Comparison of ENCODE assay signal across 1 cellular context in the genomic region with DNA sequence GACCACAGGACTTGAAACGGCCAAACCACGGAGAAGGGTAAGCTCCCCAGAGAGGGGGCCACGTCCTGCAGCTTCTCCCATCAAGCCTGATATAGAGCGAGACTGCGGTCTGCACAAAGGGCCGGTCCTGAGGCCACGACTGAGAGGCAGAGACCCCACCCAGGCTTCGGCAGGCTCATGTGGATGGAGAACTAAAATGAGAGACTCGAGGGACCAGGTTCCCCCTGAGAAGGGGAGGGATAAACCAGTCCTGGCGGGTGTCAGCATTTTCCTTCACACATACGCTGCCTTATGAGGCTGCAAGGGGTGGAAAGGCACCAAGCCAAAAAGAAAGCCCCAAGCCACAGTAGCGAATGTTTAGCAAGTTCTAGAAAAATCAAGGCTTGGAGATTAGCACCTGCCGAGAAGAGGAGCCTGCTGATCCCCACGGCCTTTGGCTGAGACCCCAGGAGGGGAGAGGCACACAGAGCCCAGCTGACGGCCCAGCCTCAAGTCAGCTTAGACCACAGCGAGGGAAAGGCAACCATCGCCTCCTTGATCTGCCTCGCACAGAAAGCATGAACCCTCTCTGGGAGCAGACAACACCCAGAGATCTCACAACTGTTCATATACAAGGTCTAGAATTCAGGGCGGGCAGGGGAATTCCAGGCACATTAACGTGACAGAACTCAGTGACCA.
TF ChIP-seq lines count a peak whose summit lies in the region.

No MANE protein-coding gene starts in this region.

TF ChIP-seq in GM12878, 131 proteins besides CTCF, POLR2A, EP300 and RAD21 (continued from another document):
- TF ChIP-seq, protein P1, sequence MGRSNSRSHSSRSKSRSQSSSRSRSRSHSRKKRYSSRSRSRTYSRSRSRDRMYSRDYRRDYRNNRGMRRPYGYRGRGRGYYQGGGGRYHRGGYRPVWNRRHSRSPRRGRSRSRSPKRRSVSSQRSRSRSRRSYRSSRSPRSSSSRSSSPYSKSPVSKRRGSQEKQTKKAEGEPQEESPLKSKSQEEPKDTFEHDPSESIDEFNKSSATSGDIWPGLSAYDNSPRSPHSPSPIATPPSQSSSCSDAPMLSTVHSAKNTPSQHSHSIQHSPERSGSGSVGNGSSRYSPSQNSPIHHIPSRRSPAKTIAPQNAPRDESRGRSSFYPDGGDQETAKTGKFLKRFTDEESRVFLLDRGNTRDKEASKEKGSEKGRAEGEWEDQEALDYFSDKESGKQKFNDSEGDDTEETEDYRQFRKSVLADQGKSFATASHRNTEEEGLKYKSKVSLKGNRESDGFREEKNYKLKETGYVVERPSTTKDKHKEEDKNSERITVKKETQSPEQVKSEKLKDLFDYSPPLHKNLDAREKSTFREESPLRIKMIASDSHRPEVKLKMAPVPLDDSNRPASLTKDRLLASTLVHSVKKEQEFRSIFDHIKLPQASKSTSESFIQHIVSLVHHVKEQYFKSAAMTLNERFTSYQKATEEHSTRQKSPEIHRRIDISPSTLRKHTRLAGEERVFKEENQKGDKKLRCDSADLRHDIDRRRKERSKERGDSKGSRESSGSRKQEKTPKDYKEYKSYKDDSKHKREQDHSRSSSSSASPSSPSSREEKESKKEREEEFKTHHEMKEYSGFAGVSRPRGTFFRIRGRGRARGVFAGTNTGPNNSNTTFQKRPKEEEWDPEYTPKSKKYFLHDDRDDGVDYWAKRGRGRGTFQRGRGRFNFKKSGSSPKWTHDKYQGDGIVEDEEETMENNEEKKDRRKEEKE (IDR thresholded peaks at IDR 0.05) = peak; percentile 70
- TF ChIP-seq HDAC2 (IDR thresholded peaks at IDR 0.05) (no peak), MTA2 (IDR thresholded peaks at IDR 0.05; ENCODE audit: low read depth) (peak; percentile 42; the same call in 1 of the 2 replicates), DPF2 (IDR thresholded peaks at IDR 0.05) (peak; percentile 59; the same call in 1 of the 2 replicates), NR2F1 (conservative IDR thresholded peaks at IDR 0.05) (peak; percentile 45), BMI1 (IDR thresholded peaks at IDR 0.05; ENCODE audit: borderline replicate concordance) (no peak), RUNX3 (IDR thresholded peaks at IDR 0.05; ENCODE audit: low read length) (no peak), RB1 (IDR thresholded peaks at IDR 0.05; ENCODE audit: borderline replicate concordance) (no peak), ASH2L (IDR thresholded peaks at IDR 0.05; ENCODE audit: borderline replicate concordance, low read depth) (no peak), SMARCA5 (IDR thresholded peaks at IDR 0.05) (no peak), SUPT20H (IDR thresholded peaks at IDR 0.05; ENCODE audit: borderline replicate concordance, control insufficient read depth, low read depth, low read length) (no peak), MTA3 (IDR thresholded peaks at IDR 0.05; ENCODE audit: borderline replicate concordance, low read length) (no peak), GATAD2B (conservative IDR thresholded peaks at IDR 0.05; ENCODE audit: low read depth) (0 out of 2 replicates have a peak, but pooled peaks have one; percentile 66), IKZF2 (IDR thresholded peaks at IDR 0.05) (peak in 1 of 2 experiments; percentile 46; a peak in 2 of 4 replicates), RELA (IDR thresholded peaks at IDR 0.05; ENCODE audit: borderline replicate concordance, partially characterized antibody) (peak; percentile 83), TARDBP (IDR thresholded peaks at IDR 0.05; ENCODE audit: borderline replicate concordance) (no peak), RBBP5 (conservative IDR thresholded peaks at IDR 0.05) (no peak), SRF (IDR thresholded peaks at IDR 0.05; ENCODE audit: low read depth in 2 of 2, low read length in 2 of 2) (no peak), IKZF1 (conservative IDR thresholded peaks at IDR 0.05) (peak; percentile 72), JUND (IDR thresholded peaks at IDR 0.05; ENCODE audit: low read depth, low read length) (peak; percentile 34; the same call in 1 of the 2 replicates), WRNIP1 (IDR thresholded peaks at IDR 0.05; ENCODE audit: borderline replicate concordance, low read depth, low read length) (no peak), NFIC (IDR thresholded peaks at IDR 0.05; ENCODE audit: low read depth, low read length) (no peak), RCOR1 (conservative IDR thresholded peaks at IDR 0.05; ENCODE audit: low read depth, low read length) (no peak)
- TF ChIP-seq, protein P2, sequence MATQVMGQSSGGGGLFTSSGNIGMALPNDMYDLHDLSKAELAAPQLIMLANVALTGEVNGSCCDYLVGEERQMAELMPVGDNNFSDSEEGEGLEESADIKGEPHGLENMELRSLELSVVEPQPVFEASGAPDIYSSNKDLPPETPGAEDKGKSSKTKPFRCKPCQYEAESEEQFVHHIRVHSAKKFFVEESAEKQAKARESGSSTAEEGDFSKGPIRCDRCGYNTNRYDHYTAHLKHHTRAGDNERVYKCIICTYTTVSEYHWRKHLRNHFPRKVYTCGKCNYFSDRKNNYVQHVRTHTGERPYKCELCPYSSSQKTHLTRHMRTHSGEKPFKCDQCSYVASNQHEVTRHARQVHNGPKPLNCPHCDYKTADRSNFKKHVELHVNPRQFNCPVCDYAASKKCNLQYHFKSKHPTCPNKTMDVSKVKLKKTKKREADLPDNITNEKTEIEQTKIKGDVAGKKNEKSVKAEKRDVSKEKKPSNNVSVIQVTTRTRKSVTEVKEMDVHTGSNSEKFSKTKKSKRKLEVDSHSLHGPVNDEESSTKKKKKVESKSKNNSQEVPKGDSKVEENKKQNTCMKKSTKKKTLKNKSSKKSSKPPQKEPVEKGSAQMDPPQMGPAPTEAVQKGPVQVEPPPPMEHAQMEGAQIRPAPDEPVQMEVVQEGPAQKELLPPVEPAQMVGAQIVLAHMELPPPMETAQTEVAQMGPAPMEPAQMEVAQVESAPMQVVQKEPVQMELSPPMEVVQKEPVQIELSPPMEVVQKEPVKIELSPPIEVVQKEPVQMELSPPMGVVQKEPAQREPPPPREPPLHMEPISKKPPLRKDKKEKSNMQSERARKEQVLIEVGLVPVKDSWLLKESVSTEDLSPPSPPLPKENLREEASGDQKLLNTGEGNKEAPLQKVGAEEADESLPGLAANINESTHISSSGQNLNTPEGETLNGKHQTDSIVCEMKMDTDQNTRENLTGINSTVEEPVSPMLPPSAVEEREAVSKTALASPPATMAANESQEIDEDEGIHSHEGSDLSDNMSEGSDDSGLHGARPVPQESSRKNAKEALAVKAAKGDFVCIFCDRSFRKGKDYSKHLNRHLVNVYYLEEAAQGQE (IDR thresholded peaks at IDR 0.05; ENCODE audit: low read depth, low read length) = no peak
- TF ChIP-seq, protein P3, sequence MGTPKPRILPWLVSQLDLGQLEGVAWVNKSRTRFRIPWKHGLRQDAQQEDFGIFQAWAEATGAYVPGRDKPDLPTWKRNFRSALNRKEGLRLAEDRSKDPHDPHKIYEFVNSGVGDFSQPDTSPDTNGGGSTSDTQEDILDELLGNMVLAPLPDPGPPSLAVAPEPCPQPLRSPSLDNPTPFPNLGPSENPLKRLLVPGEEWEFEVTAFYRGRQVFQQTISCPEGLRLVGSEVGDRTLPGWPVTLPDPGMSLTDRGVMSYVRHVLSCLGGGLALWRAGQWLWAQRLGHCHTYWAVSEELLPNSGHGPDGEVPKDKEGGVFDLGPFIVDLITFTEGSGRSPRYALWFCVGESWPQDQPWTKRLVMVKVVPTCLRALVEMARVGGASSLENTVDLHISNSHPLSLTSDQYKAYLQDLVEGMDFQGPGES (IDR thresholded peaks at IDR 0.05) = no peak
- TF ChIP-seq, protein P4, sequence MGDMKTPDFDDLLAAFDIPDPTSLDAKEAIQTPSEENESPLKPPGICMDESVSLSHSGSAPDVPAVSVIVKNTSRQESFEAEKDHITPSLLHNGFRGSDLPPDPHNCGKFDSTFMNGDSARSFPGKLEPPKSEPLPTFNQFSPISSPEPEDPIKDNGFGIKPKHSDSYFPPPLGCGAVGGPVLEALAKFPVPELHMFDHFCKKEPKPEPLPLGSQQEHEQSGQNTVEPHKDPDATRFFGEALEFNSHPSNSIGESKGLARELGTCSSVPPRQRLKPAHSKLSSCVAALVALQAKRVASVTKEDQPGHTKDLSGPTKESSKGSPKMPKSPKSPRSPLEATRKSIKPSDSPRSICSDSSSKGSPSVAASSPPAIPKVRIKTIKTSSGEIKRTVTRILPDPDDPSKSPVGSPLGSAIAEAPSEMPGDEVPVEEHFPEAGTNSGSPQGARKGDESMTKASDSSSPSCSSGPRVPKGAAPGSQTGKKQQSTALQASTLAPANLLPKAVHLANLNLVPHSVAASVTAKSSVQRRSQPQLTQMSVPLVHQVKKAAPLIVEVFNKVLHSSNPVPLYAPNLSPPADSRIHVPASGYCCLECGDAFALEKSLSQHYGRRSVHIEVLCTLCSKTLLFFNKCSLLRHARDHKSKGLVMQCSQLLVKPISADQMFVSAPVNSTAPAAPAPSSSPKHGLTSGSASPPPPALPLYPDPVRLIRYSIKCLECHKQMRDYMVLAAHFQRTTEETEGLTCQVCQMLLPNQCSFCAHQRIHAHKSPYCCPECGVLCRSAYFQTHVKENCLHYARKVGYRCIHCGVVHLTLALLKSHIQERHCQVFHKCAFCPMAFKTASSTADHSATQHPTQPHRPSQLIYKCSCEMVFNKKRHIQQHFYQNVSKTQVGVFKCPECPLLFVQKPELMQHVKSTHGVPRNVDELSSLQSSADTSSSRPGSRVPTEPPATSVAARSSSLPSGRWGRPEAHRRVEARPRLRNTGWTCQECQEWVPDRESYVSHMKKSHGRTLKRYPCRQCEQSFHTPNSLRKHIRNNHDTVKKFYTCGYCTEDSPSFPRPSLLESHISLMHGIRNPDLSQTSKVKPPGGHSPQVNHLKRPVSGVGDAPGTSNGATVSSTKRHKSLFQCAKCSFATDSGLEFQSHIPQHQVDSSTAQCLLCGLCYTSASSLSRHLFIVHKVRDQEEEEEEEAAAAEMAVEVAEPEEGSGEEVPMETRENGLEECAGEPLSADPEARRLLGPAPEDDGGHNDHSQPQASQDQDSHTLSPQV (IDR thresholded peaks at IDR 0.05) = no peak
- TF ChIP-seq, protein P5, sequence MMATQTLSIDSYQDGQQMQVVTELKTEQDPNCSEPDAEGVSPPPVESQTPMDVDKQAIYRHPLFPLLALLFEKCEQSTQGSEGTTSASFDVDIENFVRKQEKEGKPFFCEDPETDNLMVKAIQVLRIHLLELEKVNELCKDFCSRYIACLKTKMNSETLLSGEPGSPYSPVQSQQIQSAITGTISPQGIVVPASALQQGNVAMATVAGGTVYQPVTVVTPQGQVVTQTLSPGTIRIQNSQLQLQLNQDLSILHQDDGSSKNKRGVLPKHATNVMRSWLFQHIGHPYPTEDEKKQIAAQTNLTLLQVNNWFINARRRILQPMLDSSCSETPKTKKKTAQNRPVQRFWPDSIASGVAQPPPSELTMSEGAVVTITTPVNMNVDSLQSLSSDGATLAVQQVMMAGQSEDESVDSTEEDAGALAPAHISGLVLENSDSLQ (IDR thresholded peaks at IDR 0.05) = no peak
- TF ChIP-seq, protein P6, sequence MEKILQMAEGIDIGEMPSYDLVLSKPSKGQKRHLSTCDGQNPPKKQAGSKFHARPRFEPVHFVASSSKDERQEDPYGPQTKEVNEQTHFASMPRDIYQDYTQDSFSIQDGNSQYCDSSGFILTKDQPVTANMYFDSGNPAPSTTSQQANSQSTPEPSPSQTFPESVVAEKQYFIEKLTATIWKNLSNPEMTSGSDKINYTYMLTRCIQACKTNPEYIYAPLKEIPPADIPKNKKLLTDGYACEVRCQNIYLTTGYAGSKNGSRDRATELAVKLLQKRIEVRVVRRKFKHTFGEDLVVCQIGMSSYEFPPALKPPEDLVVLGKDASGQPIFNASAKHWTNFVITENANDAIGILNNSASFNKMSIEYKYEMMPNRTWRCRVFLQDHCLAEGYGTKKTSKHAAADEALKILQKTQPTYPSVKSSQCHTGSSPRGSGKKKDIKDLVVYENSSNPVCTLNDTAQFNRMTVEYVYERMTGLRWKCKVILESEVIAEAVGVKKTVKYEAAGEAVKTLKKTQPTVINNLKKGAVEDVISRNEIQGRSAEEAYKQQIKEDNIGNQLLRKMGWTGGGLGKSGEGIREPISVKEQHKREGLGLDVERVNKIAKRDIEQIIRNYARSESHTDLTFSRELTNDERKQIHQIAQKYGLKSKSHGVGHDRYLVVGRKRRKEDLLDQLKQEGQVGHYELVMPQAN (conservative IDR thresholded peaks at IDR 0.05) = no peak
- TF ChIP-seq, protein P7, sequence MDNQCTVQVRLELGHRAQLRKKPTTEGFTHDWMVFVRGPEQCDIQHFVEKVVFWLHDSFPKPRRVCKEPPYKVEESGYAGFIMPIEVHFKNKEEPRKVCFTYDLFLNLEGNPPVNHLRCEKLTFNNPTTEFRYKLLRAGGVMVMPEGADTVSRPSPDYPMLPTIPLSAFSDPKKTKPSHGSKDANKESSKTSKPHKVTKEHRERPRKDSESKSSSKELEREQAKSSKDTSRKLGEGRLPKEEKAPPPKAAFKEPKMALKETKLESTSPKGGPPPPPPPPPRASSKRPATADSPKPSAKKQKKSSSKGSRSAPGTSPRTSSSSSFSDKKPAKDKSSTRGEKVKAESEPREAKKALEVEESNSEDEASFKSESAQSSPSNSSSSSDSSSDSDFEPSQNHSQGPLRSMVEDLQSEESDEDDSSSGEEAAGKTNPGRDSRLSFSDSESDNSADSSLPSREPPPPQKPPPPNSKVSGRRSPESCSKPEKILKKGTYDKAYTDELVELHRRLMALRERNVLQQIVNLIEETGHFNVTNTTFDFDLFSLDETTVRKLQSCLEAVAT (IDR thresholded peaks at IDR 0.05) = peak; percentile 73; the same call in 1 of the 2 replicates
